13 cellular contexts compared by ENCODE assay signal in the genomic region with DNA sequence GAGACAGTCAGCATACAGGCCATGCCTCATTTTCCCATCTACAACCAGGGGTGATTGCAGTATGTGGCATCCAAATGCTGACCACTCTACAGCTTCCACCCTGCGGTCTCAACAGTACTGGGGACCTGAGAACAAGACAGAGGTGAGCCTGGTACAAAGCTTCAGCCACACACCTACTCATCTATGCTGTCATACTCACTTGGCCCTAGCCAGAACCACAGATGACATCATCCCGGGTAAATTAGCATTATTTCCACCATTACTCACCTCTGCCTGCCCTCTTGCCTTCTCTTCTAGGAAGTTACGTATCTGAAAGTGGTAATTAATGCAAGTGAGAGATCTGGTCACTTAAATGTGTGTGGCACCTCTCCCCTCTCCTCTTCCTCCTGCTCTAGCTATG.
DNase-seq lines count a peak whose midpoint lies in the region; ATAC-seq lines count a peak whose summit lies in the region.
"Had no signal": no experiment of that assay in that cellular context is flagged by ENCODE, and none has a peak within 500 bp of the region (broad histone marks: within the 10 kb centered on the region; RNA-seq: fewer than 3 reads in every experiment).

No MANE protein-coding gene starts in this region.

- intact Hi-C loops in activated T-helper 1 cell treated with anti-CD3 and anti-CD28 coated beads, Interleukin-12 subunit alpha, Interleukin-12 subunit beta, Interleukin-2, Interleukin-4 antibody, amounts not matched to agents 30 ng/mL and 10 ng/mL and 1 ng/mL, durations not matched to agents 14 hours and 24 hours and 36 hours (cut with micrococcal nuclease), result no loop called here

- no peaks in the 10 kb centered on the region for H3K9me3 Mint-ChIP-seq in activated T-cell treated with anti-CD3 and anti-CD28 coated beads, Interleukin-2, amount 50 U/mL, for 4 hours
- H3K9me3 Mint-ChIP-seq in stimulated activated effector memory CD8-positive, alpha-beta T cell treated with anti-CD3 and anti-CD28 coated beads, Interleukin-12 subunit alpha, Interleukin-12 subunit beta, amount 100 ng/mL, for 72 hours, result no peaks in the 10 kb centered on the region
- no peaks in the 10 kb centered on the region for H3K9me3 Mint-ChIP-seq in activated T-helper 1 cell treated with anti-CD3 and anti-CD28 coated beads, Interleukin-12 subunit alpha, Interleukin-12 subunit beta, Interleukin-2, Interleukin-4 antibody, amounts not matched to agents 30 ng/mL and 10 ng/mL and 1 ng/mL, durations not matched to agents 14 hours and 24 hours and 36 hours
- H3K9me3 Mint-ChIP-seq: WTC11 had no signal

- H3K36me3 Mint-ChIP-seq in activated T-cell treated with anti-CD3 and anti-CD28 coated beads, Interleukin-2, amount 50 U/mL, for 4 hours (ENCODE audit: insufficient read depth), result no peaks in the 10 kb centered on the region
- no peaks in the 10 kb centered on the region for H3K36me3 Mint-ChIP-seq in stimulated activated effector memory CD8-positive, alpha-beta T cell treated with anti-CD3 and anti-CD28 coated beads, Interleukin-12 subunit alpha, Interleukin-12 subunit beta, amount 100 ng/mL, for 72 hours
- no peaks in the 10 kb centered on the region for H3K36me3 Mint-ChIP-seq in activated T-helper 1 cell treated with anti-CD3 and anti-CD28 coated beads, Interleukin-12 subunit alpha, Interleukin-12 subunit beta, Interleukin-2, Interleukin-4 antibody, amounts not matched to agents 30 ng/mL and 10 ng/mL and 1 ng/mL, durations not matched to agents 14 hours and 24 hours and 36 hours (ENCODE audit: low read depth)
- H3K36me3 Mint-ChIP-seq: WTC11 had no signal

- H3K27me3 Mint-ChIP-seq in activated T-cell treated with anti-CD3 and anti-CD28 coated beads, Interleukin-2, amount 50 U/mL, for 4 hours (ENCODE audit: low read depth), result peaks cover 11% of the 10 kb centered on the region
- no peaks in the 10 kb centered on the region for H3K27me3 Mint-ChIP-seq in activated T-helper 1 cell treated with anti-CD3 and anti-CD28 coated beads, Interleukin-12 subunit alpha, Interleukin-12 subunit beta, Interleukin-2, Interleukin-4 antibody, amounts not matched to agents 30 ng/mL and 10 ng/mL and 1 ng/mL, durations not matched to agents 14 hours and 24 hours and 36 hours (ENCODE audit: insufficient read depth)

- no peaks in the 10 kb centered on the region for H3K4me1 Mint-ChIP-seq in activated T-cell treated with anti-CD3 and anti-CD28 coated beads, Interleukin-2, amount 50 U/mL, for 4 hours (ENCODE audit: low read depth)
- H3K4me1 Mint-ChIP-seq in stimulated activated effector memory CD8-positive, alpha-beta T cell treated with anti-CD3 and anti-CD28 coated beads, Interleukin-12 subunit alpha, Interleukin-12 subunit beta, amount 100 ng/mL, for 72 hours, result peaks cover 6% of the 10 kb centered on the region
- no peaks in the 10 kb centered on the region for H3K4me1 Mint-ChIP-seq in activated T-helper 1 cell treated with anti-CD3 and anti-CD28 coated beads, Interleukin-12 subunit alpha, Interleukin-12 subunit beta, Interleukin-2, Interleukin-4 antibody, amounts not matched to agents 30 ng/mL and 10 ng/mL and 1 ng/mL, durations not matched to agents 14 hours and 24 hours and 36 hours (ENCODE audit: low read depth)
- H3K4me1 Mint-ChIP-seq: B cell had no signal

- peak; percentile 30 to 56 for ATAC-seq in activated T-cell treated with anti-CD3 and anti-CD28 coated beads, Interleukin-2, amount 50 U/mL, for 4 hours
- ATAC-seq in esophagus mucosa (peak; percentile 71), HG03442 (IDR thresholded peaks at IDR 0.05; ENCODE audit: unreplicated experiment) (no peak)
- ATAC-seq in stimulated activated effector memory CD8-positive, alpha-beta T cell treated with anti-CD3 and anti-CD28 coated beads, Interleukin-12 subunit alpha, Interleukin-12 subunit beta, amount 100 ng/mL, for 72 hours, result peak; percentile 90
- ATAC-seq: left ventricle myocardium superior, WTC11 had no signal

- no peak for DNase-seq in activated T-cell treated with anti-CD3 and anti-CD28 coated beads, Interleukin-2, amount 50 U/mL, for 4 hours
- no peak for DNase-seq in activated T-cell treated with anti-CD3 and anti-CD28 coated beads for 4 hours
- DNase-seq in RKO (ENCODE audit: low spot score), result peak; percentile 56
- no peak for DNase-seq in stimulated activated effector memory CD8-positive, alpha-beta T cell treated with anti-CD3 and anti-CD28 coated beads, Interleukin-12 subunit alpha, Interleukin-12 subunit beta, amount 100 ng/mL, for 72 hours (ENCODE audit: low spot score in 2 of 2)
- no peak for DNase-seq in activated T-helper 1 cell treated with anti-CD3 and anti-CD28 coated beads, Interleukin-12 subunit alpha, Interleukin-12 subunit beta, Interleukin-2, Interleukin-4 antibody, amounts not matched to agents 30 ng/mL and 10 ng/mL and 1 ng/mL, durations not matched to agents 14 hours and 24 hours and 36 hours (ENCODE audit: low spot score)
- no peak for DNase-seq in NCI-H2107 (lab: John Stamatoyannopoulos, UW)
- DNase-seq: left ventricle myocardium superior, NCI-H446, SHP77 treated with DMSO at 0.1 percent for 48 hours had no signal

- no peak overlapping the region for H3K4me3 Mint-ChIP-seq in activated T-cell treated with anti-CD3 and anti-CD28 coated beads, Interleukin-2, amount 50 U/mL, for 4 hours
- H3K4me3 Mint-ChIP-seq in stimulated activated effector memory CD8-positive, alpha-beta T cell treated with anti-CD3 and anti-CD28 coated beads, Interleukin-12 subunit alpha, Interleukin-12 subunit beta, amount 100 ng/mL, for 72 hours, result no peak overlapping the region
- no peak overlapping the region for H3K4me3 Mint-ChIP-seq in activated T-helper 1 cell treated with anti-CD3 and anti-CD28 coated beads, Interleukin-12 subunit alpha, Interleukin-12 subunit beta, Interleukin-2, Interleukin-4 antibody, amounts not matched to agents 30 ng/mL and 10 ng/mL and 1 ng/mL, durations not matched to agents 14 hours and 24 hours and 36 hours
- H3K4me3 Mint-ChIP-seq: B cell, WTC11 had no signal

- no peak overlapping the region for H3K27ac Mint-ChIP-seq in stimulated activated effector memory CD8-positive, alpha-beta T cell treated with anti-CD3 and anti-CD28 coated beads, Interleukin-12 subunit alpha, Interleukin-12 subunit beta, amount 100 ng/mL, for 72 hours
- no peak overlapping the region for H3K27ac Mint-ChIP-seq in activated T-helper 1 cell treated with anti-CD3 and anti-CD28 coated beads, Interleukin-12 subunit alpha, Interleukin-12 subunit beta, Interleukin-2, Interleukin-4 antibody, amounts not matched to agents 30 ng/mL and 10 ng/mL and 1 ng/mL, durations not matched to agents 14 hours and 24 hours and 36 hours
- H3K27ac Mint-ChIP-seq: B cell, WTC11 had no signal
